Comparison of ENCODE assay signal across 17 cellular contexts in the genomic region with DNA sequence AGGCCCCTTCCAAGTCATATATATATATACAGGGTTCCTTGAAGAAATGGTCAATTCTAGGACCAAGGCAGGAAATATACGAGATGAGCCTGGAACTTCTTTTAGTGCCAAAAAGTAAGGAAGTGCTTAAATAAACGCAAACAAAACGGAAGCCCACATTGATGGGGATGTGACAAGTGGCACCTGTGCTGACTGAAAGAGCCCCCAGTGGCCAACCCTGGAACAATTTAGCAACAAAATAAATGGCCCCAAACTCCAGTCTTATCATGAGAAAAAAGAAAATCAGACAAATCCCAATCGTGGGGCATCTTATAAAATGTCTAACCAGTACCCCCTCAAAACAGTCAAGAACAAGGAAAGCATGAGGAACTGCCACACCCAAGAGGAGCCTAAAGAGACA. TPM values are rescaled to one million over a fixed set of nuclear protein-coding genes. Genes with fewer than 3 reads are reported as not detected.
DNase-seq lines count a peak whose midpoint lies in the region; ATAC-seq and TF ChIP-seq lines count a peak whose summit lies in the region.
"Had no signal": no experiment of that assay in that cellular context is flagged by ENCODE, and none has a peak within 500 bp of the region (broad histone marks: within the 10 kb centered on the region; RNA-seq: fewer than 3 reads in every experiment).

No MANE protein-coding gene starts in this region.

- H3K9ac ChIP-seq in PC-3 (ENCODE audit: low read length): no peak overlapping the region

- no peaks in the 10 kb centered on the region for H3K9me2 ChIP-seq in PC-3 (replicated peaks; ENCODE audit: low read length)

- no peaks in the 10 kb centered on the region for H4K20me1 ChIP-seq in PC-3 (ENCODE audit: low read length)

- H3F3A ChIP-seq in PC-3 (ENCODE audit: low read length, unreplicated experiment): no peaks in the 10 kb centered on the region

- H3K4me2 ChIP-seq in PC-3 (ENCODE audit: low read length): no peak overlapping the region

- H3K9me3 ChIP-seq in BE2C: no peaks in the 10 kb centered on the region
- no peaks in the 10 kb centered on the region for H3K9me3 ChIP-seq in PC-3 (ENCODE audit: low read length)
- H3K9me3 ChIP-seq: heart right ventricle, prostate gland, SJSA1 had no signal

- intact Hi-C loops in PC-3 (cut with micrococcal nuclease): no loop called here

- DNase-seq in BE2C: no peak
- no peak for DNase-seq in GM13977 (ENCODE audit: low spot score)
- peak; percentile 15 for DNase-seq in PC-3
- peak; percentile 45 for DNase-seq in iPS-NIHi11 (ENCODE audit: low spot score)
- DNase-seq in left lobe of liver (ENCODE audit: low spot score): no peak
- DNase-seq in stimulated activated CD4-positive, alpha-beta T cell treated with anti-CD3 and anti-CD28 coated beads, Interleukin-4, amount 100 ng/mL, for 1 hour: no peak
- no peak for DNase-seq in NCI-H1694 treated with DMSO at 0.1 percent for 48 hours (lab: John Stamatoyannopoulos, UW)
- no peak for DNase-seq in NCI-H510A treated with DMSO at 0.1 percent for 48 hours (lab: John Stamatoyannopoulos, UW)
- DNase-seq: activated CD8-positive, alpha-beta memory T cell treated with anti-CD3 and anti-CD28 coated beads for 24 hours; activated effector memory CD4-positive, alpha-beta T cell treated with Interleukin-2 at 50 U/mL for 16 hours; C1 segment of cervical spinal cord; DMS53; heart right ventricle; kidney glomerular epithelial cell; NCI-H2107 had no signal

- in situ Hi-C loops in GM13977 (cut with MboI; ENCODE audit: low pct_unique_long_range_greater_than_20kb, low sequenced_read_pairs, unreplicated experiment): no loop called here

- peak; percentile 18; the same call in 1 of the 2 replicates for TF ChIP-seq CTCF in BE2C (IDR thresholded peaks at IDR 0.05; ENCODE audit: low read depth, low read length)
- TF ChIP-seq CTCF in GM13977 (IDR thresholded peaks at IDR 0.05; ENCODE audit: extremely low read depth, insufficient read depth, missing control alignments): peak; percentile 34
- peak; percentile 57 for TF ChIP-seq CTCF in PC-3 (conservative IDR thresholded peaks at IDR 0.05; ENCODE audit: low read depth, low read length)

- H3K4me3 ChIP-seq in BE2C (ENCODE audit: low read depth, low read length) (no peak overlapping the region), PC-3 (ENCODE audit: low read length) (no peak overlapping the region)
- H3K4me3 ChIP-seq: heart right ventricle, prostate gland, SJSA1 had no signal

- no peak overlapping the region for H3K27ac ChIP-seq in PC-3 (ENCODE audit: low read length)
- H3K27ac ChIP-seq: heart right ventricle, prostate gland, SJSA1 had no signal

- POLR2A ChIA-PET in PC-3 (lab: Charles Lee; ENCODE audit: unreplicated experiment): no interaction called here

- CTCF ChIA-PET in PC-3 (lab: Charles Lee): no interaction called here

- no peak overlapping the region for H2AFZ ChIP-seq in PC-3 (ENCODE audit: low read length)

- no peaks in the 10 kb centered on the region for H3K79me2 ChIP-seq in PC-3 (ENCODE audit: low read length)

- no peaks in the 10 kb centered on the region for H3K27me3 ChIP-seq in BE2C
- H3K27me3 ChIP-seq in PC-3 (ENCODE audit: low read length): peaks cover 15% of the 10 kb centered on the region; the same call in 1 of the 2 replicates
- H3K27me3 ChIP-seq: heart right ventricle had no signal

- ATAC-seq in PC-3: no peak
- no peak for ATAC-seq in left lobe of liver
- ATAC-seq: heart right ventricle had no signal

- H3K4me1 ChIP-seq in BE2C (no peaks in the 10 kb centered on the region), PC-3 (ENCODE audit: insufficient read depth, low read length) (no peaks in the 10 kb centered on the region)
- H3K4me1 ChIP-seq: prostate gland, SJSA1 had no signal

- H3K36me3 ChIP-seq in BE2C (no peaks in the 10 kb centered on the region), PC-3 (ENCODE audit: low read depth, low read length) (no peaks in the 10 kb centered on the region)
- H3K36me3 ChIP-seq: prostate gland, SJSA1 had no signal

- BruUV-seq in PC-3 (replicated peaks; lab: Mats Ljungman, UMichigan): no TSS peak

RNA-seq across cellular contexts. Expression of a gene that starts 17.7 kb away (rescaled TPM):
- not detected for polyA plus RNA-seq in BE2C (2012; ENCODE audit: insufficient read depth, insufficient read length, low read depth)
- not detected in 2 replicates for total RNA-seq in PC-3 (2014; rRNA removed)
- total RNA-seq in left lobe of liver: 5.8 TPM
- total RNA-seq: SJSA1 had no signal

RNA-seq across cellular contexts. Expression of a gene that starts 31.7 kb away (rescaled TPM):
- polyA plus RNA-seq in BE2C (2012; ENCODE audit: insufficient read depth, insufficient read length, low read depth): 0.26 TPM
- not detected in 2 replicates for total RNA-seq in PC-3 (2014; rRNA removed)
- total RNA-seq in left lobe of liver: not detected
- total RNA-seq: prostate gland, SJSA1 had no signal
- polyA plus RNA-seq: heart right ventricle had no signal

RNA-seq across cellular contexts. Expression of a gene that starts 51.5 kb away (rescaled TPM):
- polyA plus RNA-seq in BE2C (2012; ENCODE audit: insufficient read depth, insufficient read length, low read depth): not detected
- total RNA-seq in PC-3 (2014; rRNA removed) (0.18 TPM in 1 of 2 replicates, not detected in the other), left lobe of liver (not detected)
- total RNA-seq: heart right ventricle, SJSA1 had no signal
- polyA plus RNA-seq: heart right ventricle had no signal

Comparison
In these comparisons a context has a peak if more than half of its experiments do, and no peak if none do; other contexts are left out.
1. DNase-seq: peak in PC-3 (single experiment) and iPS-NIHi11 (single experiment); none in BE2C (single experiment), GM13977 (single experiment), left lobe of liver (single experiment), stimulated activated CD4-positive, alpha-beta T cell treated with anti-CD3 and anti-CD28 coated beads, Interleukin-4, amount 100 ng/mL, for 1 hour (single experiment), NCI-H1694 treated with DMSO at 0.1 percent for 48 hours (single experiment) and NCI-H510A treated with DMSO at 0.1 percent for 48 hours (single experiment).
2. Peak in every context shown above with its lines, with median percentiles within 50 percentile points of each other: CTCF ChIP-seq.